In genomic region chrX:150200820-150201287, GRCh38 we compare ENCODE assay signal across 8 cellular contexts.
DNase-seq lines count a peak whose midpoint lies in the region; ATAC-seq, FAIRE-seq and TF ChIP-seq lines count a peak whose summit lies in the region.

No MANE protein-coding gene starts in this region.

- no peaks in the 10 kb centered on the region for H3K36me3 Mint-ChIP-seq in activated CD4-positive, alpha-beta T cell treated with anti-CD3 and anti-CD28 coated beads, Interleukin-2, amount 10 ng/mL, durations not matched to agents 24 days and 14 days (ENCODE audit: low read depth)

- no peaks in the 10 kb centered on the region for H3K9me3 Mint-ChIP-seq in activated CD4-positive, alpha-beta T cell treated with anti-CD3 and anti-CD28 coated beads, Interleukin-2, amount 10 ng/mL, durations not matched to agents 24 days and 14 days

- DNase-seq in GM12864 (ENCODE audit: low read depth) (peak; percentile 57), HTR-8/SVneo (ENCODE audit: insufficient read length, low spot score) (peak; percentile 75), fibroblast of peridontal ligament (ENCODE audit: extremely low read depth) (peak; percentile 95), NCI-H1436 treated with DMSO at 0.1 percent for 48 hours (lab: John Stamatoyannopoulos, UW) (no peak)
- peak; percentile 77 for DNase-seq in activated CD4-positive, alpha-beta T cell treated with anti-CD3 and anti-CD28 coated beads, Interleukin-2, amount 10 ng/mL, durations not matched to agents 24 days and 14 days
- peak; percentile 75 for DNase-seq in stimulated activated CD4-positive, alpha-beta T cell treated with anti-CD3 and anti-CD28 coated beads, Interleukin-15, amount 100 ng/mL, for 24 hours
- DNase-seq in central memory CD4-positive, alpha-beta T cell, result no peak

- peak overlapping the region; percentile 56 for H3K27ac Mint-ChIP-seq in activated CD4-positive, alpha-beta T cell treated with anti-CD3 and anti-CD28 coated beads, Interleukin-2, amount 10 ng/mL, durations not matched to agents 24 days and 14 days

- H3K4me3 ChIP-seq in GM12864 (ENCODE audit: low read depth, low read length), result no peak overlapping the region

- peaks cover 8% of the 10 kb centered on the region for H3K4me1 Mint-ChIP-seq in activated CD4-positive, alpha-beta T cell treated with anti-CD3 and anti-CD28 coated beads, Interleukin-2, amount 10 ng/mL, durations not matched to agents 24 days and 14 days

- peak; percentile 98 for ATAC-seq in GM21723 (IDR thresholded peaks at IDR 0.05; ENCODE audit: unreplicated experiment)

- TF ChIP-seq CTCF in GM12864 (IDR thresholded peaks at IDR 0.05; ENCODE audit: low read depth, low read length, missing control alignments), result no peak

- H3K4me3 Mint-ChIP-seq in activated CD4-positive, alpha-beta T cell treated with anti-CD3 and anti-CD28 coated beads, Interleukin-2, amount 10 ng/mL, durations not matched to agents 24 days and 14 days, result peak overlapping the region; percentile 10

- H3K27me3 Mint-ChIP-seq in activated CD4-positive, alpha-beta T cell treated with anti-CD3 and anti-CD28 coated beads, Interleukin-2, amount 10 ng/mL, durations not matched to agents 24 days and 14 days, result no peaks in the 10 kb centered on the region

- intact Hi-C loops in activated CD4-positive, alpha-beta T cell treated with anti-CD3 and anti-CD28 coated beads, Interleukin-2, amount 10 ng/mL, durations not matched to agents 24 days and 14 days (cut with micrococcal nuclease), result loop anchor here (1.0 to 10.0 kb wide), 3 partner anchors 164 to 374 kb away; no protein-coding TSS in a partner anchor

- FAIRE-seq in HTR-8/SVneo (lab: Jason Lieb, UNC), result no peak

Comparison
In these comparisons a context has a peak if more than half of its experiments do, and no peak if none do; other contexts are left out.
1. DNase-seq: peak in GM12864 (single experiment), HTR-8/SVneo (single experiment), activated CD4-positive, alpha-beta T cell treated with anti-CD3 and anti-CD28 coated beads, Interleukin-2, amount 10 ng/mL, durations not matched to agents 24 days and 14 days (single experiment), fibroblast of peridontal ligament (single experiment) and stimulated activated CD4-positive, alpha-beta T cell treated with anti-CD3 and anti-CD28 coated beads, Interleukin-15, amount 100 ng/mL, for 24 hours (single experiment); none in NCI-H1436 treated with DMSO at 0.1 percent for 48 hours (single experiment) and central memory CD4-positive, alpha-beta T cell (single experiment).